ENCODE assay signal across 18 cellular contexts in genomic region chr21:41500354-41500753, GRCh38. TPM values are rescaled to one million over a fixed set of nuclear protein-coding genes. Genes with fewer than 3 reads are reported as not detected.
"Had no signal": no experiment of that assay in that cellular context is flagged by ENCODE, and none has a peak within 500 bp of the region (broad histone marks: within the 10 kb centered on the region; RNA-seq: fewer than 3 reads in every experiment).

No MANE protein-coding gene starts in this region.

- H3K9me3 ChIP-seq: esophagus muscularis mucosa, ovary, tibial nerve had no signal

- H3K9me3 Mint-ChIP-seq: activated CD4-positive, alpha-beta memory T cell treated with anti-CD3 and anti-CD28 coated beads for 36 hours; naive B cell; stimulated activated naive B cell treated with anti-CD40 and anti-IgM and Interleukin-4, amounts not matched to agents 10 μg/mL and 1 μg/mL and 100 μg/mL, for 72 hours had no signal

- H3K27ac Mint-ChIP-seq: activated CD4-positive, alpha-beta memory T cell treated with anti-CD3 and anti-CD28 coated beads for 36 hours; activated CD4-positive, alpha-beta T cell treated with anti-CD3 and anti-CD28 coated beads for 36 hours; activated CD8-positive, alpha-beta memory T cell treated with anti-CD3 and anti-CD28 coated beads, Interleukin-2, amount 10 ng/mL, durations not matched to agents 7 days and 5 days; stimulated activated naive B cell treated with anti-CD40 and anti-IgM and Interleukin-4, amounts not matched to agents 10 μg/mL and 1 μg/mL and 100 μg/mL, for 72 hours; T-helper 17 cell had no signal

- H3K4me1 Mint-ChIP-seq: naive B cell; stimulated activated naive B cell treated with anti-CD40 and anti-IgM and Interleukin-4, amounts not matched to agents 10 μg/mL and 1 μg/mL and 100 μg/mL, for 72 hours had no signal

- H3K4me1 ChIP-seq: esophagus muscularis mucosa, tibial nerve had no signal

- ATAC-seq: activated CD4-positive, alpha-beta T cell treated with anti-CD3 and anti-CD28 coated beads for 36 hours; activated CD8-positive, alpha-beta memory T cell treated with anti-CD3 and anti-CD28 coated beads, Interleukin-2, amount 10 ng/mL, durations not matched to agents 7 days and 5 days; stimulated activated naive B cell treated with anti-CD40 and anti-IgM and Interleukin-4, amounts not matched to agents 10 μg/mL and 1 μg/mL and 100 μg/mL, for 72 hours; T-helper 17 cell had no signal

- H3K4me3 ChIP-seq: cardiac muscle cell, esophagus muscularis mucosa, ovary, tibial nerve had no signal

- H3K27ac ChIP-seq: cardiac muscle cell, esophagus muscularis mucosa, ovary, tibial nerve had no signal

- H3K36me3 ChIP-seq: cardiac muscle cell, esophagus muscularis mucosa, ovary, tibial nerve had no signal

- H3K36me3 Mint-ChIP-seq: activated CD4-positive, alpha-beta memory T cell treated with anti-CD3 and anti-CD28 coated beads for 36 hours; activated CD8-positive, alpha-beta memory T cell treated with anti-CD3 and anti-CD28 coated beads, Interleukin-2, amount 10 ng/mL, durations not matched to agents 7 days and 5 days; naive B cell; stimulated activated naive B cell treated with anti-CD40 and anti-IgM and Interleukin-4, amounts not matched to agents 10 μg/mL and 1 μg/mL and 100 μg/mL, for 72 hours had no signal

- H3K4me3 Mint-ChIP-seq: activated CD4-positive, alpha-beta memory T cell treated with anti-CD3 and anti-CD28 coated beads for 36 hours; activated CD4-positive, alpha-beta T cell treated with anti-CD3 and anti-CD28 coated beads for 36 hours; activated CD8-positive, alpha-beta memory T cell treated with anti-CD3 and anti-CD28 coated beads, Interleukin-2, amount 10 ng/mL, durations not matched to agents 7 days and 5 days; naive B cell; stimulated activated naive B cell treated with anti-CD40 and anti-IgM and Interleukin-4, amounts not matched to agents 10 μg/mL and 1 μg/mL and 100 μg/mL, for 72 hours; T-helper 17 cell had no signal

- DNase-seq: activated CD4-positive, alpha-beta memory T cell treated with anti-CD3 and anti-CD28 coated beads for 36 hours; activated CD4-positive, alpha-beta T cell treated with anti-CD3 and anti-CD28 coated beads for 36 hours; activated CD8-positive, alpha-beta memory T cell treated with anti-CD3 and anti-CD28 coated beads, Interleukin-2, amount 10 ng/mL, durations not matched to agents 7 days and 5 days; activated naive CD4-positive, alpha-beta T cell treated with anti-CD3 and anti-CD28 coated beads, Interleukin-2, amount 50 U/mL, for 16 hours; activated T-cell treated with anti-CD3 and anti-CD28 coated beads, Interleukin-2, amount 50 U/mL, for 1 hour; hippocampal formation; kidney glomerular epithelial cell; naive B cell; ovary; stimulated activated CD4-positive, alpha-beta T cell treated with anti-CD3 and anti-CD28 coated beads, Interleukin-15, amount 100 ng/mL, for 24 hours; stimulated activated CD4-positive, alpha-beta T cell treated with anti-CD3 and anti-CD28 coated beads, Interleukin-4, amount 100 ng/mL, for 1 hour; stimulated activated naive B cell treated with anti-CD40 and anti-IgM and Interleukin-4, amounts not matched to agents 10 μg/mL and 1 μg/mL and 100 μg/mL, for 72 hours; substantia nigra; T-helper 17 cell had no signal

- H3K27me3 ChIP-seq: ovary had no signal

RNA-seq across cellular contexts. Expression of gene TMPRSS2, which starts 7.6 kb away (rescaled TPM):
- total RNA-seq: activated CD4-positive, alpha-beta memory T cell treated with anti-CD3 and anti-CD28 coated beads for 36 hours; activated CD4-positive, alpha-beta T cell treated with anti-CD3 and anti-CD28 coated beads for 36 hours; activated CD8-positive, alpha-beta memory T cell treated with anti-CD3 and anti-CD28 coated beads, Interleukin-2, amount 10 ng/mL, durations not matched to agents 7 days and 5 days; cardiac muscle cell; glomerular endothelial cell; T-helper 17 cell; tibial nerve had no signal
- polyA plus RNA-seq: cardiac muscle cell had no signal
